In genomic region chr2:197675246-197675645, GRCh38 we compare ENCODE assay signal across 12 cellular contexts. TPM values are rescaled to one million over a fixed set of nuclear protein-coding genes. Genes with fewer than 3 reads are reported as not detected.
A peak's percentile ranks its signal among the peaks of the same experiment; 100 is the strongest.
DNase-seq lines count a peak whose midpoint lies in the region; ATAC-seq, FAIRE-seq and TF ChIP-seq lines count a peak whose summit lies in the region.
"Had no signal": no experiment of that assay in that cellular context is flagged by ENCODE, and none has a peak within 500 bp of the region (broad histone marks: within the 10 kb centered on the region; RNA-seq: fewer than 3 reads in every experiment).

A gene with protein sequence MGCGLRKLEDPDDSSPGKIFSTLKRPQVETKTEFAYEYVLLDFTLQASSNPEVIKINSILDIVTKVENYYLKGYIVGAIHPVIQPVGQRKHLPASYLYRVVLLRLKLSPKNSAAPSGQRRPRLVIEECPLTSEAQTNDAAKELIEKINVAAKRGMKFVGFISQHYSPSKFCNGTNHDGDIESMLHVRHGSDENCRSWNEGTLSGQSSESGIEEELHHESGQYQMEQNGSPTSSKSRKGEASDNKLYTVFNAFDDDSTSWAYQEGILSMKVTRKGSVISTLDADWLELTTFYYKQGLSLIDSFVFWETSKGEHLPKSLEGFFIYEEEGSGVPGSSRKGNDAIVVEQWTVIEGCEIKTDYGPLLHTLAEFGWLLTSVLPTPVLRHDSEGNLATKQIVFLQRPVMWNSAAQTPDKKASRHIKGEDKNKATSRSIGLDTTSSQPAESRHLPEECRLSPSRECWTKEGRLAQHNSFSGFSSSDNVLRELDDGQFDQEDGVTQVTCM (minus strand): TSS chr2:197675587. CDS start chr2:197675458, 129 bp downstream.

- TF ChIP-seq CTCF in K562 (IDR thresholded peaks at IDR 0.05 in 2 of 3, conservative IDR thresholded peaks at IDR 0.05 in 1 of 3; ENCODE audit: insufficient read depth in 2 of 3, low read depth in 1 of 3, low read length in 3 of 3) (no peak), psoas muscle (IDR thresholded peaks at IDR 0.05) (no peak)

- H4K20me1 ChIP-seq in K562 (replicated peaks; ENCODE audit: control insufficient read depth, insufficient read depth, low read length): no peaks in the 10 kb centered on the region

- no peak within 1 kb of the TSS for H3K27ac ChIP-seq in K562 (ENCODE audit: extremely low read depth, low read depth, low read length)
- peak within 1 kb of the TSS; percentile 33 for H3K27ac ChIP-seq in psoas muscle
- H3K27ac ChIP-seq: C4-2B, KMS-11 had no signal

- no peak within 1 kb of the TSS for H3K4me2 ChIP-seq in K562 (ENCODE audit: insufficient read depth, low read length)
- H3K4me2 ChIP-seq: KMS-11 had no signal

- no peak for TF ChIP-seq POLR2A in K562 (conservative IDR thresholded peaks at IDR 0.05)

- no peaks in the 10 kb centered on the region for H3K36me3 ChIP-seq in K562 (ENCODE audit: control insufficient read depth, insufficient read depth, low read length)
- H3K36me3 ChIP-seq in iPS-15b (ENCODE audit: control insufficient read depth, insufficient read depth, low read length): no peaks in the 10 kb centered on the region
- no peaks in the 10 kb centered on the region for H3K36me3 ChIP-seq in psoas muscle (ENCODE audit: insufficient read depth in 1 of 2, low read depth in 1 of 2)

- H3K79me2 ChIP-seq in K562 (ENCODE audit: control insufficient read depth, insufficient read depth, low read length): no peaks in the 10 kb centered on the region

- no peaks in the 10 kb centered on the region for H3K9me1 ChIP-seq in K562 (ENCODE audit: control insufficient read depth, insufficient read depth, low read length)

- TF ChIP-seq EP300 in K562 (IDR thresholded peaks at IDR 0.05; ENCODE audit: low read length): no peak

- H3K9ac ChIP-seq in K562 (ENCODE audit: insufficient read depth in 1 of 2, low read depth in 2 of 2, low read length in 2 of 2) (no peak within 1 kb of the TSS), iPS-15b (ENCODE audit: low read depth, low read length) (no peak within 1 kb of the TSS)
- H3K9ac ChIP-seq: KMS-11 had no signal

- FAIRE-seq in K562 (lab: Jason Lieb, UNC): no peak
- FAIRE-seq: colon had no signal

- H3K4me3 ChIP-seq in K562 (no peak within 1 kb of the TSS), iPS-15b (ENCODE audit: low read depth, low read length) (peak within 1 kb of the TSS; percentile 24), psoas muscle (peak within 1 kb of the TSS; percentile 62)

- DNase-seq in Ammon's horn (ENCODE audit: low spot score) (peak; percentile 12), K562 (ENCODE audit: extremely low read depth in 1 of 4, low spot score in 3 of 4) (no peak), psoas muscle (no peak), H4 (ENCODE audit: low spot score) (no peak), NCI-H1105 (lab: John Stamatoyannopoulos, UW) (no peak), NCI-H345 treated with DMSO at 0.1 percent for 48 hours (lab: John Stamatoyannopoulos, UW; ENCODE audit: unreplicated experiment) (no peak)

- CTCF ChIA-PET in K562 (lab: Yijun Ruan, JAX; ENCODE audit: low intra/inter-chr PET ratio): no interaction called here

- no peak for ATAC-seq in K562
- ATAC-seq in psoas muscle: no peak
- ATAC-seq in GM21529 (IDR thresholded peaks at IDR 0.05; ENCODE audit: unreplicated experiment): no peak

- WGBS in K562 (ENCODE audit: insufficient coverage, low coverage, missing lambda C conversion rate): 4% methylated on average over 3 of the region's 3 CpGs
- 3 to 11% (median 11%) methylated on average over 3 of the region's 3 CpGs for WGBS in psoas muscle, 3 donors

- no peak within 1 kb of the TSS for H2AFZ ChIP-seq in K562 (ENCODE audit: low read depth, low read length)

- no peak for TF ChIP-seq RAD21 in K562 (CRISPR knock-in tag; conservative IDR thresholded peaks at IDR 0.05 in 1 of 2, IDR thresholded peaks at IDR 0.05 in 1 of 2)

- H3K4me1 ChIP-seq in K562 (replicated peaks in 1 of 2; ENCODE audit: control insufficient read depth in 2 of 2, insufficient read depth in 2 of 2, low read length in 2 of 2) (no peaks in the 10 kb centered on the region), iPS-15b (ENCODE audit: control insufficient read depth, insufficient read depth, low read length) (peaks cover 13% of the 10 kb centered on the region), psoas muscle (no peaks in the 10 kb centered on the region)

- H3K9me3 ChIP-seq in K562 (replicated peaks; ENCODE audit: control insufficient read depth, insufficient read depth, low read depth, low read length) (no peaks in the 10 kb centered on the region), iPS-15b (ENCODE audit: control insufficient read depth, insufficient read depth, low read length) (no peaks in the 10 kb centered on the region), psoas muscle (no peaks in the 10 kb centered on the region)

- H3K27me3 ChIP-seq in K562 (ENCODE audit: control insufficient read depth in 2 of 2, insufficient read depth in 2 of 2, low read length in 2 of 2) (no peaks in the 10 kb centered on the region), iPS-15b (ENCODE audit: control insufficient read depth, insufficient read depth, low read length) (no peaks in the 10 kb centered on the region), psoas muscle (ENCODE audit: insufficient read depth in 3 of 3, low read length in 2 of 3) (no peaks in the 10 kb centered on the region)

- BruUV-seq in K562 (replicated peaks; lab: Mats Ljungman, UMichigan): no TSS peak

- POLR2A ChIA-PET in K562 (lab: Yijun Ruan, JAX): interaction anchor here (0.7 kb wide), 1 partner anchor 362 kb away, joined by 3 read pairs; no protein-coding TSS in a partner anchor

- intact Hi-C loops in K562 (cut with micrococcal nuclease): no loop called here
- intact Hi-C loops in psoas muscle (cut with DNase I): no loop called here

- in situ Hi-C loops in K562 (cut with MboI): no loop called here

TF ChIP-seq in K562, 482 proteins besides CTCF, POLR2A, EP300 and RAD21:
- TF ChIP-seq RB1 (IDR thresholded peaks at IDR 0.05; ENCODE audit: low read depth) (no peak), CBX2 (IDR thresholded peaks at IDR 0.05; ENCODE audit: insufficient read depth, low read length, poor library complexity, severe bottlenecking) (peak; percentile 49)

RNA-seq across cellular contexts. Expression of the gene that starts here (rescaled TPM):
- total RNA-seq in K562 (2011; cell fraction: chromatin; rRNA removed; ENCODE audit: low replicate concordance): not detected in 2 replicates
- total RNA-seq in K562 (2011; cell fraction: nucleolus; rRNA removed): not detected in 2 replicates
- not detected in 2 replicates for total RNA-seq in K562 (2011; cell fraction: nucleoplasm; rRNA removed)
- total RNA-seq in K562 (2014; rRNA removed) (not detected in 2 replicates), K562 (2014; rRNA removed; fragmentation: Illumina TruSeq; extraction: Trizol) (not detected in 2 replicates), K562 (2015; rRNA removed; fragmentation: Illumina TruSeq; extraction: Trizol) (0.11 TPM in 1 of 2 replicates, not detected in the other), K562 (2021) (not detected in 2 replicates), psoas muscle (1 to 10 TPM in 3 of 4 donors, under 1 TPM in 1; 0.92 to 5.4 (median 2.2) TPM)
- polyA plus RNA-seq in K562 (2011; rRNA removed) (not detected in 2 replicates), K562 (2014; fragmentation: Illumina TruSeq; extraction: Trizol) (0.04 TPM in 1 of 2 replicates, not detected in the other), K562 (2014; fragmentation: Nextera tagmentation; extraction: Ambion mirVana) (under 1 TPM in 1 of 2 experiments, not detected in 1; 0.01 TPM), K562 (2014; rRNA removed) (0.05 TPM in 1 of 2 replicates, not detected in the other), psoas muscle (under 1 TPM; 0.57 to 0.64 (median 0.61) TPM)
- polyA plus RNA-seq in K562 (2011; cell fraction: cytosol; rRNA removed): not detected in 2 replicates
- polyA plus RNA-seq in K562 (2011; cell fraction: nucleus; rRNA removed): not detected in 2 replicates
- polyA plus RNA-seq in K562 (2012): 0.05 and 0.06 TPM in 2 replicates
- polyA minus RNA-seq in K562 (2011; rRNA and poly(A)+ RNA removed): not detected in 2 replicates
- not detected in 2 replicates for polyA minus RNA-seq in K562 (2011; cell fraction: cytosol; rRNA and poly(A)+ RNA removed)
- polyA minus RNA-seq in K562 (2011; cell fraction: nucleus; rRNA and poly(A)+ RNA removed): not detected in 2 replicates
- total RNA-seq in H4 (2014; rRNA removed; shearing (Covaris generic)): 0.33 and 1.5 TPM in 2 replicates
- total RNA-seq: activated CD8-positive, alpha-beta memory T cell treated with anti-CD3 and anti-CD28 coated beads for 36 hours had no signal
